Comparison of ENCODE assay signal across 1 cellular context in the genomic region with DNA sequence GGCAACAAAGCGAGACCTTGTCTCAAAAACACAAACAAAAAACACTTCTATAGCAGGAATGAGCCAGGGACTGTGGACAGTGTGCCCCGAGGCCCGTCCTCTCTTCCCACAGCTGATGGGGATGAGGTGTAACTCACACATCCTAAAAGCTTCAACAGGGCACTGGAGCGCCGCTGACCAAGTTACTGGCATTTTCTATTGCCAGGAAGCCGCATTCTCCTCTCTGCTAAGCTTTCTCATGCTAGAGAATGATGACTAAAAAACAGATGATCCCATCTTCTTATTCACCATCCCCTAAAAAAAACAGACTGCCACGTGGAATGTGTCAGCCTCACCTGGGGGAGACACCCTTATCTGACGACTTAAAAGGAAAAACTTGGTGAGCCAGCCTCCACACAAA.
TF ChIP-seq lines count a peak whose summit lies in the region.

No MANE protein-coding gene starts in this region.

TF ChIP-seq in HepG2, 621 proteins besides CTCF, POLR2A, EP300 and RAD21:
- TF ChIP-seq, protein P1, sequence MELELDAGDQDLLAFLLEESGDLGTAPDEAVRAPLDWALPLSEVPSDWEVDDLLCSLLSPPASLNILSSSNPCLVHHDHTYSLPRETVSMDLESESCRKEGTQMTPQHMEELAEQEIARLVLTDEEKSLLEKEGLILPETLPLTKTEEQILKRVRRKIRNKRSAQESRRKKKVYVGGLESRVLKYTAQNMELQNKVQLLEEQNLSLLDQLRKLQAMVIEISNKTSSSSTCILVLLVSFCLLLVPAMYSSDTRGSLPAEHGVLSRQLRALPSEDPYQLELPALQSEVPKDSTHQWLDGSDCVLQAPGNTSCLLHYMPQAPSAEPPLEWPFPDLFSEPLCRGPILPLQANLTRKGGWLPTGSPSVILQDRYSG (CRISPR knock-in tag; IDR thresholded peaks at IDR 0.05), result no peak
- TF ChIP-seq RNF2 (conservative IDR thresholded peaks at IDR 0.05; ENCODE audit: low read depth) (no peak), AKAP8 (CRISPR knock-in tag; IDR thresholded peaks at IDR 0.05) (0 out of 2 replicates have a peak, but pooled peaks have one; percentile 12), ZNF234 (CRISPR knock-in tag; conservative IDR thresholded peaks at IDR 0.05) (no peak), ELF3 (CRISPR knock-in tag; IDR thresholded peaks at IDR 0.05) (no peak), POLR2G (IDR thresholded peaks at IDR 0.05; ENCODE audit: low read depth, low read length) (0 out of 2 replicates have a peak, but pooled peaks have one; percentile 15), TCF7L2 (IDR thresholded peaks at IDR 0.05; ENCODE audit: low read depth, low read length) (no peak), MXD4 (CRISPR knock-in tag; IDR thresholded peaks at IDR 0.05) (no peak), POLR2AphosphoS5 (IDR thresholded peaks at IDR 0.05; ENCODE audit: low read depth, low read length) (peak; percentile 10; the same call in 1 of the 2 replicates), ZNF143 (CRISPR knock-in tag; IDR thresholded peaks at IDR 0.05) (no peak), ZNF3 (CRISPR knock-in tag; IDR thresholded peaks at IDR 0.05) (no peak), ZNF441 (CRISPR knock-in tag; IDR thresholded peaks at IDR 0.05; ENCODE audit: borderline replicate concordance) (no peak), ZNF572 (CRISPR knock-in tag; IDR thresholded peaks at IDR 0.05) (no peak), SIN3B (IDR thresholded peaks at IDR 0.05; ENCODE audit: low read length) (no peak), GFI1 (CRISPR knock-in tag; IDR thresholded peaks at IDR 0.05; ENCODE audit: borderline replicate concordance) (0 out of 2 replicates have a peak, but pooled peaks have one; percentile 22), HNF4A (CRISPR knock-in tag; IDR thresholded peaks at IDR 0.05) (no peak), ZNF136 (CRISPR knock-in tag; IDR thresholded peaks at IDR 0.05; ENCODE audit: low read depth) (no peak), KDM2A (CRISPR knock-in tag; IDR thresholded peaks at IDR 0.05; ENCODE audit: borderline replicate concordance, low read depth) (0 out of 2 replicates have a peak, but pooled peaks have one; percentile 7), NFRKB (IDR thresholded peaks at IDR 0.05) (no peak), AHR (CRISPR knock-in tag; IDR thresholded peaks at IDR 0.05) (no peak), ZNF615 (CRISPR knock-in tag; IDR thresholded peaks at IDR 0.05; ENCODE audit: borderline replicate concordance) (0 out of 2 replicates have a peak, but pooled peaks have one; percentile 19), ZBTB34 (CRISPR knock-in tag; IDR thresholded peaks at IDR 0.05) (no peak), ZNF382 (CRISPR knock-in tag; IDR thresholded peaks at IDR 0.05; ENCODE audit: borderline replicate concordance) (no peak), ATF7-NPFF (CRISPR knock-in tag; IDR thresholded peaks at IDR 0.05; ENCODE audit: low read depth) (no peak), MLLT10 (CRISPR knock-in tag; IDR thresholded peaks at IDR 0.05) (no peak), SAFB2 (CRISPR knock-in tag; IDR thresholded peaks at IDR 0.05; ENCODE audit: borderline replicate concordance, low read depth) (0 out of 2 replicates have a peak, but pooled peaks have one; percentile 21), ZFP62 (CRISPR knock-in tag; IDR thresholded peaks at IDR 0.05) (no peak)
- TF ChIP-seq, protein P2, sequence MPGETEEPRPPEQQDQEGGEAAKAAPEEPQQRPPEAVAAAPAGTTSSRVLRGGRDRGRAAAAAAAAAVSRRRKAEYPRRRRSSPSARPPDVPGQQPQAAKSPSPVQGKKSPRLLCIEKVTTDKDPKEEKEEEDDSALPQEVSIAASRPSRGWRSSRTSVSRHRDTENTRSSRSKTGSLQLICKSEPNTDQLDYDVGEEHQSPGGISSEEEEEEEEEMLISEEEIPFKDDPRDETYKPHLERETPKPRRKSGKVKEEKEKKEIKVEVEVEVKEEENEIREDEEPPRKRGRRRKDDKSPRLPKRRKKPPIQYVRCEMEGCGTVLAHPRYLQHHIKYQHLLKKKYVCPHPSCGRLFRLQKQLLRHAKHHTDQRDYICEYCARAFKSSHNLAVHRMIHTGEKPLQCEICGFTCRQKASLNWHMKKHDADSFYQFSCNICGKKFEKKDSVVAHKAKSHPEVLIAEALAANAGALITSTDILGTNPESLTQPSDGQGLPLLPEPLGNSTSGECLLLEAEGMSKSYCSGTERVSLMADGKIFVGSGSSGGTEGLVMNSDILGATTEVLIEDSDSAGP (CRISPR knock-in tag; IDR thresholded peaks at IDR 0.05; ENCODE audit: borderline replicate concordance), result 0 out of 2 replicates have a peak, but pooled peaks have one; percentile 12
- TF ChIP-seq, protein P3, sequence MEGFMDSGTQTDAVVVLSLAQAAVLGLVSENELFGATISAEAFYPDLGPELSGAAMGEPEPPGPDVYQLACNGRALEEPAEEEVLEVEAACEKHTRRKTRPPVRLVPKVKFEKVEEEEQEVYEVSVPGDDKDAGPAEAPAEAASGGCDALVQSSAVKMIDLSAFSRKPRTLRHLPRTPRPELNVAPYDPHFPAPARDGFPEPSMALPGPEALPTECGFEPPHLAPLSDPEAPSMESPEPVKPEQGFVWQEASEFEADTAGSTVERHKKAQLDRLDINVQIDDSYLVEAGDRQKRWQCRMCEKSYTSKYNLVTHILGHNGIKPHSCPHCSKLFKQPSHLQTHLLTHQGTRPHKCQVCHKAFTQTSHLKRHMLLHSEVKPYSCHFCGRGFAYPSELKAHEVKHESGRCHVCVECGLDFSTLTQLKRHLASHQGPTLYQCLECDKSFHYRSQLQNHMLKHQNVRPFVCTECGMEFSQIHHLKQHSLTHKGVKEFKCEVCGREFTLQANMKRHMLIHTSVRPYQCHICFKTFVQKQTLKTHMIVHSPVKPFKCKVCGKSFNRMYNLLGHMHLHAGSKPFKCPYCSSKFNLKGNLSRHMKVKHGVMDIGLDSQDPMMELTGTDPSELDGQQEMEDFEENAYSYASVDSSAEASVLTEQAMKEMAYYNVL (CRISPR knock-in tag; IDR thresholded peaks at IDR 0.05; ENCODE audit: borderline replicate concordance), result no peak
- TF ChIP-seq, protein P4, sequence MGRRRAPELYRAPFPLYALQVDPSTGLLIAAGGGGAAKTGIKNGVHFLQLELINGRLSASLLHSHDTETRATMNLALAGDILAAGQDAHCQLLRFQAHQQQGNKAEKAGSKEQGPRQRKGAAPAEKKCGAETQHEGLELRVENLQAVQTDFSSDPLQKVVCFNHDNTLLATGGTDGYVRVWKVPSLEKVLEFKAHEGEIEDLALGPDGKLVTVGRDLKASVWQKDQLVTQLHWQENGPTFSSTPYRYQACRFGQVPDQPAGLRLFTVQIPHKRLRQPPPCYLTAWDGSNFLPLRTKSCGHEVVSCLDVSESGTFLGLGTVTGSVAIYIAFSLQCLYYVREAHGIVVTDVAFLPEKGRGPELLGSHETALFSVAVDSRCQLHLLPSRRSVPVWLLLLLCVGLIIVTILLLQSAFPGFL (CRISPR knock-in tag; IDR thresholded peaks at IDR 0.05), result no peak
- TF ChIP-seq, protein P5, sequence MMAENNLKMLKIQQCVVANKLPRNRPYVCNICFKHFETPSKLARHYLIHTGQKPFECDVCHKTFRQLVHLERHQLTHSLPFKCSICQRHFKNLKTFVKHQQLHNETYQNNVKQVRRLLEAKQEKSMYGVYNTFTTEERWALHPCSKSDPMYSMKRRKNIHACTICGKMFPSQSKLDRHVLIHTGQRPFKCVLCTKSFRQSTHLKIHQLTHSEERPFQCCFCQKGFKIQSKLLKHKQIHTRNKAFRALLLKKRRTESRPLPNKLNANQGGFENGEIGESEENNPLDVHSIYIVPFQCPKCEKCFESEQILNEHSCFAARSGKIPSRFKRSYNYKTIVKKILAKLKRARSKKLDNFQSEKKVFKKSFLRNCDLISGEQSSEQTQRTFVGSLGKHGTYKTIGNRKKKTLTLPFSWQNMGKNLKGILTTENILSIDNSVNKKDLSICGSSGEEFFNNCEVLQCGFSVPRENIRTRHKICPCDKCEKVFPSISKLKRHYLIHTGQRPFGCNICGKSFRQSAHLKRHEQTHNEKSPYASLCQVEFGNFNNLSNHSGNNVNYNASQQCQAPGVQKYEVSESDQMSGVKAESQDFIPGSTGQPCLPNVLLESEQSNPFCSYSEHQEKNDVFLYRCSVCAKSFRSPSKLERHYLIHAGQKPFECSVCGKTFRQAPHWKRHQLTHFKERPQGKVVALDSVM (CRISPR knock-in tag; IDR thresholded peaks at IDR 0.05), result 0 out of 2 replicates have a peak, but pooled peaks have one; percentile 7
- TF ChIP-seq, protein P6, sequence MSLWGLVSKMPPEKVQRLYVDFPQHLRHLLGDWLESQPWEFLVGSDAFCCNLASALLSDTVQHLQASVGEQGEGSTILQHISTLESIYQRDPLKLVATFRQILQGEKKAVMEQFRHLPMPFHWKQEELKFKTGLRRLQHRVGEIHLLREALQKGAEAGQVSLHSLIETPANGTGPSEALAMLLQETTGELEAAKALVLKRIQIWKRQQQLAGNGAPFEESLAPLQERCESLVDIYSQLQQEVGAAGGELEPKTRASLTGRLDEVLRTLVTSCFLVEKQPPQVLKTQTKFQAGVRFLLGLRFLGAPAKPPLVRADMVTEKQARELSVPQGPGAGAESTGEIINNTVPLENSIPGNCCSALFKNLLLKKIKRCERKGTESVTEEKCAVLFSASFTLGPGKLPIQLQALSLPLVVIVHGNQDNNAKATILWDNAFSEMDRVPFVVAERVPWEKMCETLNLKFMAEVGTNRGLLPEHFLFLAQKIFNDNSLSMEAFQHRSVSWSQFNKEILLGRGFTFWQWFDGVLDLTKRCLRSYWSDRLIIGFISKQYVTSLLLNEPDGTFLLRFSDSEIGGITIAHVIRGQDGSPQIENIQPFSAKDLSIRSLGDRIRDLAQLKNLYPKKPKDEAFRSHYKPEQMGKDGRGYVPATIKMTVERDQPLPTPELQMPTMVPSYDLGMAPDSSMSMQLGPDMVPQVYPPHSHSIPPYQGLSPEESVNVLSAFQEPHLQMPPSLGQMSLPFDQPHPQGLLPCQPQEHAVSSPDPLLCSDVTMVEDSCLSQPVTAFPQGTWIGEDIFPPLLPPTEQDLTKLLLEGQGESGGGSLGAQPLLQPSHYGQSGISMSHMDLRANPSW (CRISPR knock-in tag; IDR thresholded peaks at IDR 0.05; ENCODE audit: borderline replicate concordance), result no peak
